1 cellular context compared by ENCODE assay signal in genomic region chr20:50379049-50379990, GRCh38.
TF ChIP-seq lines count a peak whose summit lies in the region.

No MANE protein-coding gene starts in this region.

TF ChIP-seq in GM23338, 12 proteins besides CTCF, POLR2A, EP300 and RAD21 (continued from another document):
- TF ChIP-seq ZNF462 (CRISPR knock-in tag; IDR thresholded peaks at IDR 0.05) (no peak), JUNB (IDR thresholded peaks at IDR 0.05; ENCODE audit: unreplicated experiment) (no peak), ZNF331 (CRISPR knock-in tag; IDR thresholded peaks at IDR 0.05; ENCODE audit: low read depth) (no peak), ETS1 (IDR thresholded peaks at IDR 0.05) (no peak), NANOG (IDR thresholded peaks at IDR 0.05; ENCODE audit: borderline replicate concordance) (no peak), CREB1 (CRISPR knock-in tag; IDR thresholded peaks at IDR 0.05; ENCODE audit: low read depth) (no peak), POLR2AphosphoS5 (IDR thresholded peaks at IDR 0.05; ENCODE audit: low read depth) (no peak), STAT1 (IDR thresholded peaks at IDR 0.05; ENCODE audit: unreplicated experiment) (no peak), EZH2phosphoT487 (IDR thresholded peaks at IDR 0.05; ENCODE audit: unreplicated experiment) (no peak)
TF ChIP-seq in GM23338: peak in this region for 0.
